Comparison of ENCODE assay signal across 1 cellular context in the genomic region with DNA sequence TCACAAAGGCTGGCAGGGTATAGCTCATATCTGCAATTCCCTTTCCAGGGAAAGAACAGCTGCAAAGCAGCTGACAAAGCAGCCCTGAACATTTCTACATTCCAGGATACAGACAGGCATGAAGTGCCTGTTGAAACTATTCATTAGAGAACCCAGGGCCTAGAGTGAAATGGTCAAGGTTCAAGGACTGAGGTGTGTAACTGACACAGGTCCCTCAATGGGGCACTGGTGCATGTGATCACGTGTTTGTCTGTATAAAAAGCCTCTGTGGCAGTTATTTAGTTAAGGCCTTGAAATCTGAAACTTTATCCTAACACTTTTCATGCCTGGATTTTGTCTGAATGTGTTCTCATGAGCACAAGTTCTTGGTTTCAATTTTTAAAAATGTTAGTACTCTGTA.
A peak's percentile ranks its signal among the peaks of the same experiment; 100 is the strongest.
TF ChIP-seq lines count a peak whose summit lies in the region.

No MANE protein-coding gene starts in this region.

TF ChIP-seq in HepG2, 621 proteins besides CTCF, POLR2A, EP300 and RAD21 (continued from another document and continues in another):
- TF ChIP-seq CAMTA2 (CRISPR knock-in tag; IDR thresholded peaks at IDR 0.05; ENCODE audit: borderline replicate concordance) (no peak), CCDC6 (CRISPR knock-in tag; IDR thresholded peaks at IDR 0.05) (no peak), TBL1XR1 (IDR thresholded peaks at IDR 0.05; ENCODE audit: borderline replicate concordance, low read length, partially characterized antibody) (peak; percentile 51), NPAS2 (CRISPR knock-in tag; IDR thresholded peaks at IDR 0.05; ENCODE audit: borderline replicate concordance) (no peak), ZNF333 (CRISPR knock-in tag; IDR thresholded peaks at IDR 0.05; ENCODE audit: borderline replicate concordance) (no peak), IKZF1 (IDR thresholded peaks at IDR 0.05) (no peak), ZSCAN21 (CRISPR knock-in tag; IDR thresholded peaks at IDR 0.05; ENCODE audit: borderline replicate concordance) (no peak), BRD4 (CRISPR knock-in tag; IDR thresholded peaks at IDR 0.05) (no peak), XRCC5 (optimal IDR thresholded peaks at IDR 0.05; ENCODE audit: low read length) (peak; percentile 33), MAFK (conservative IDR thresholded peaks at IDR 0.05 in 1 of 2, IDR thresholded peaks at IDR 0.05 in 1 of 2; ENCODE audit: low read length in 2 of 2) (peak; percentile 74 to 87), SOX5 (CRISPR knock-in tag; IDR thresholded peaks at IDR 0.05; ENCODE audit: borderline replicate concordance) (peak; percentile 87), BORCS8-MEF2B (CRISPR knock-in tag; IDR thresholded peaks at IDR 0.05) (no peak), ZNF234 (CRISPR knock-in tag; conservative IDR thresholded peaks at IDR 0.05) (no peak), GZF1 (CRISPR knock-in tag; IDR thresholded peaks at IDR 0.05) (no peak), HNRNPL (IDR thresholded peaks at IDR 0.05; ENCODE audit: low read depth, low read length) (no peak), NCOA1 (CRISPR knock-in tag; IDR thresholded peaks at IDR 0.05) (no peak), MXI1 (IDR thresholded peaks at IDR 0.05; ENCODE audit: borderline replicate concordance, low read depth, low read length) (peak; percentile 81; the same call in 1 of the 3 replicates), ZBTB42 (CRISPR knock-in tag; IDR thresholded peaks at IDR 0.05) (no peak), ZKSCAN1 (IDR thresholded peaks at IDR 0.05; ENCODE audit: low read length) (no peak), ZNF180 (CRISPR knock-in tag; IDR thresholded peaks at IDR 0.05; ENCODE audit: borderline replicate concordance, low read depth) (no peak), ZMYM3 (CRISPR knock-in tag; IDR thresholded peaks at IDR 0.05) (peak; percentile 37; the same call in 1 of the 2 replicates), ZMYM4 (CRISPR knock-in tag; IDR thresholded peaks at IDR 0.05) (peak; percentile 82), ZNF232 (CRISPR knock-in tag; IDR thresholded peaks at IDR 0.05; ENCODE audit: borderline replicate concordance) (no peak), ZNF10 (CRISPR knock-in tag; IDR thresholded peaks at IDR 0.05; ENCODE audit: borderline replicate concordance, low read depth) (no peak), RORA (CRISPR knock-in tag; IDR thresholded peaks at IDR 0.05) (no peak), MED8 (CRISPR knock-in tag; IDR thresholded peaks at IDR 0.05; ENCODE audit: insufficient replicate concordance) (no peak), RBAK (CRISPR knock-in tag; IDR thresholded peaks at IDR 0.05) (no peak), GFI1 (CRISPR knock-in tag; IDR thresholded peaks at IDR 0.05; ENCODE audit: borderline replicate concordance) (no peak; the same call in 1 of the 2 replicates), RNF2 (conservative IDR thresholded peaks at IDR 0.05; ENCODE audit: low read depth) (no peak), ZNF766 (CRISPR knock-in tag; IDR thresholded peaks at IDR 0.05; ENCODE audit: borderline replicate concordance) (no peak), TBX3 (IDR thresholded peaks at IDR 0.05; ENCODE audit: borderline replicate concordance) (peak; percentile 64; the same call in 1 of the 2 replicates), ZNF724P (CRISPR knock-in tag; IDR thresholded peaks at IDR 0.05; ENCODE audit: borderline replicate concordance) (no peak), REXO4 (CRISPR knock-in tag; IDR thresholded peaks at IDR 0.05; ENCODE audit: borderline replicate concordance) (no peak), SIX1 (CRISPR knock-in tag; IDR thresholded peaks at IDR 0.05; ENCODE audit: borderline replicate concordance) (peak; percentile 96)
- TF ChIP-seq, protein P1, sequence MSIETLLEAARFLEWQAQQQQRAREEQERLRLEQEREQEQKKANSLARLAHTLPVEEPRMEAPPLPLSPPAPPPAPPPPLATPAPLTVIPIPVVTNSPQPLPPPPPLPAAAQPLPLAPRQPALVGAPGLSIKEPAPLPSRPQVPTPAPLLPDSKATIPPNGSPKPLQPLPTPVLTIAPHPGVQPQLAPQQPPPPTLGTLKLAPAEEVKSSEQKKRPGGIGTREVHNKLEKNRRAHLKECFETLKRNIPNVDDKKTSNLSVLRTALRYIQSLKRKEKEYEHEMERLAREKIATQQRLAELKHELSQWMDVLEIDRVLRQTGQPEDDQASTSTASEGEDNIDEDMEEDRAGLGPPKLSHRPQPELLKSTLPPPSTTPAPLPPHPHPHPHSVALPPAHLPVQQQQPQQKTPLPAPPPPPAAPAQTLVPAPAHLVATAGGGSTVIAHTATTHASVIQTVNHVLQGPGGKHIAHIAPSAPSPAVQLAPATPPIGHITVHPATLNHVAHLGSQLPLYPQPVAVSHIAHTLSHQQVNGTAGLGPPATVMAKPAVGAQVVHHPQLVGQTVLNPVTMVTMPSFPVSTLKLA (IDR thresholded peaks at IDR 0.05) = no peak
- TF ChIP-seq, protein P2, sequence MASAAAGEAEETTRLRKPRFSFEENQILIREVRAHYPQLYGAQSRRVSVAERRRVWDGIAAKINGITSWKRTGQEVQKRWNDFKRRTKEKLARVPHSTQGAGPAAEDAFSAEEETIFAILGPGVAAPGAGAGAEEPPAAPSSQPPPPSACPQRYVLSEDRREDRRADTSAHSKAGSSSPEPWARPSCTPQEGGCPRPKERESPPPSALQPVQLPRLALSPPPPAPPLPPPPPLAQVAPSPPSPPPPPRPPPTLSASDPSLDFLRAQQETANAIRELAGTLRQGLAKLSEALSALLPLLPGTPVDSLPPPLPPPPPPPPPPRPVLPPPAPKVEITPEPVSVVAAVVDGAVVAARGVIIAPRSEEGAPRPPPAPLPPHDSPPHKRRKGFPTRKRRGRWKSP (CRISPR knock-in tag; IDR thresholded peaks at IDR 0.05) = no peak
- TF ChIP-seq, protein P3, sequence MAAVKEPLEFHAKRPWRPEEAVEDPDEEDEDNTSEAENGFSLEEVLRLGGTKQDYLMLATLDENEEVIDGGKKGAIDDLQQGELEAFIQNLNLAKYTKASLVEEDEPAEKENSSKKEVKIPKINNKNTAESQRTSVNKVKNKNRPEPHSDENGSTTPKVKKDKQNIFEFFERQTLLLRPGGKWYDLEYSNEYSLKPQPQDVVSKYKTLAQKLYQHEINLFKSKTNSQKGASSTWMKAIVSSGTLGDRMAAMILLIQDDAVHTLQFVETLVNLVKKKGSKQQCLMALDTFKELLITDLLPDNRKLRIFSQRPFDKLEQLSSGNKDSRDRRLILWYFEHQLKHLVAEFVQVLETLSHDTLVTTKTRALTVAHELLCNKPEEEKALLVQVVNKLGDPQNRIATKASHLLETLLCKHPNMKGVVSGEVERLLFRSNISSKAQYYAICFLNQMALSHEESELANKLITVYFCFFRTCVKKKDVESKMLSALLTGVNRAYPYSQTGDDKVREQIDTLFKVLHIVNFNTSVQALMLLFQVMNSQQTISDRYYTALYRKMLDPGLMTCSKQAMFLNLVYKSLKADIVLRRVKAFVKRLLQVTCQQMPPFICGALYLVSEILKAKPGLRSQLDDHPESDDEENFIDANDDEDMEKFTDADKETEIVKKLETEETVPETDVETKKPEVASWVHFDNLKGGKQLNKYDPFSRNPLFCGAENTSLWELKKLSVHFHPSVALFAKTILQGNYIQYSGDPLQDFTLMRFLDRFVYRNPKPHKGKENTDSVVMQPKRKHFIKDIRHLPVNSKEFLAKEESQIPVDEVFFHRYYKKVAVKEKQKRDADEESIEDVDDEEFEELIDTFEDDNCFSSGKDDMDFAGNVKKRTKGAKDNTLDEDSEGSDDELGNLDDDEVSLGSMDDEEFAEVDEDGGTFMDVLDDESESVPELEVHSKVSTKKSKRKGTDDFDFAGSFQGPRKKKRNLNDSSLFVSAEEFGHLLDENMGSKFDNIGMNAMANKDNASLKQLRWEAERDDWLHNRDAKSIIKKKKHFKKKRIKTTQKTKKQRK (IDR thresholded peaks at IDR 0.05; ENCODE audit: low read length) = no peak
- TF ChIP-seq, protein P4, sequence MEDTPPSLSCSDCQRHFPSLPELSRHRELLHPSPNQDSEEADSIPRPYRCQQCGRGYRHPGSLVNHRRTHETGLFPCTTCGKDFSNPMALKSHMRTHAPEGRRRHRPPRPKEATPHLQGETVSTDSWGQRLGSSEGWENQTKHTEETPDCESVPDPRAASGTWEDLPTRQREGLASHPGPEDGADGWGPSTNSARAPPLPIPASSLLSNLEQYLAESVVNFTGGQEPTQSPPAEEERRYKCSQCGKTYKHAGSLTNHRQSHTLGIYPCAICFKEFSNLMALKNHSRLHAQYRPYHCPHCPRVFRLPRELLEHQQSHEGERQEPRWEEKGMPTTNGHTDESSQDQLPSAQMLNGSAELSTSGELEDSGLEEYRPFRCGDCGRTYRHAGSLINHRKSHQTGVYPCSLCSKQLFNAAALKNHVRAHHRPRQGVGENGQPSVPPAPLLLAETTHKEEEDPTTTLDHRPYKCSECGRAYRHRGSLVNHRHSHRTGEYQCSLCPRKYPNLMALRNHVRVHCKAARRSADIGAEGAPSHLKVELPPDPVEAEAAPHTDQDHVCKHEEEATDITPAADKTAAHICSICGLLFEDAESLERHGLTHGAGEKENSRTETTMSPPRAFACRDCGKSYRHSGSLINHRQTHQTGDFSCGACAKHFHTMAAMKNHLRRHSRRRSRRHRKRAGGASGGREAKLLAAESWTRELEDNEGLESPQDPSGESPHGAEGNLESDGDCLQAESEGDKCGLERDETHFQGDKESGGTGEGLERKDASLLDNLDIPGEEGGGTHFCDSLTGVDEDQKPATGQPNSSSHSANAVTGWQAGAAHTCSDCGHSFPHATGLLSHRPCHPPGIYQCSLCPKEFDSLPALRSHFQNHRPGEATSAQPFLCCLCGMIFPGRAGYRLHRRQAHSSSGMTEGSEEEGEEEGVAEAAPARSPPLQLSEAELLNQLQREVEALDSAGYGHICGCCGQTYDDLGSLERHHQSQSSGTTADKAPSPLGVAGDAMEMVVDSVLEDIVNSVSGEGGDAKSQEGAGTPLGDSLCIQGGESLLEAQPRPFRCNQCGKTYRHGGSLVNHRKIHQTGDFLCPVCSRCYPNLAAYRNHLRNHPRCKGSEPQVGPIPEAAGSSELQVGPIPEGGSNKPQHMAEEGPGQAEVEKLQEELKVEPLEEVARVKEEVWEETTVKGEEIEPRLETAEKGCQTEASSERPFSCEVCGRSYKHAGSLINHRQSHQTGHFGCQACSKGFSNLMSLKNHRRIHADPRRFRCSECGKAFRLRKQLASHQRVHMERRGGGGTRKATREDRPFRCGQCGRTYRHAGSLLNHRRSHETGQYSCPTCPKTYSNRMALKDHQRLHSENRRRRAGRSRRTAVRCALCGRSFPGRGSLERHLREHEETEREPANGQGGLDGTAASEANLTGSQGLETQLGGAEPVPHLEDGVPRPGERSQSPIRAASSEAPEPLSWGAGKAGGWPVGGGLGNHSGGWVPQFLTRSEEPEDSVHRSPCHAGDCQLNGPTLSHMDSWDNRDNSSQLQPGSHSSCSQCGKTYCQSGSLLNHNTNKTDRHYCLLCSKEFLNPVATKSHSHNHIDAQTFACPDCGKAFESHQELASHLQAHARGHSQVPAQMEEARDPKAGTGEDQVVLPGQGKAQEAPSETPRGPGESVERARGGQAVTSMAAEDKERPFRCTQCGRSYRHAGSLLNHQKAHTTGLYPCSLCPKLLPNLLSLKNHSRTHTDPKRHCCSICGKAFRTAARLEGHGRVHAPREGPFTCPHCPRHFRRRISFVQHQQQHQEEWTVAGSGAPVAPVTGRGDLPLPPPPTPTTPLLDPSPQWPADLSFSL (CRISPR knock-in tag; IDR thresholded peaks at IDR 0.05) = no peak
- TF ChIP-seq, protein P5, sequence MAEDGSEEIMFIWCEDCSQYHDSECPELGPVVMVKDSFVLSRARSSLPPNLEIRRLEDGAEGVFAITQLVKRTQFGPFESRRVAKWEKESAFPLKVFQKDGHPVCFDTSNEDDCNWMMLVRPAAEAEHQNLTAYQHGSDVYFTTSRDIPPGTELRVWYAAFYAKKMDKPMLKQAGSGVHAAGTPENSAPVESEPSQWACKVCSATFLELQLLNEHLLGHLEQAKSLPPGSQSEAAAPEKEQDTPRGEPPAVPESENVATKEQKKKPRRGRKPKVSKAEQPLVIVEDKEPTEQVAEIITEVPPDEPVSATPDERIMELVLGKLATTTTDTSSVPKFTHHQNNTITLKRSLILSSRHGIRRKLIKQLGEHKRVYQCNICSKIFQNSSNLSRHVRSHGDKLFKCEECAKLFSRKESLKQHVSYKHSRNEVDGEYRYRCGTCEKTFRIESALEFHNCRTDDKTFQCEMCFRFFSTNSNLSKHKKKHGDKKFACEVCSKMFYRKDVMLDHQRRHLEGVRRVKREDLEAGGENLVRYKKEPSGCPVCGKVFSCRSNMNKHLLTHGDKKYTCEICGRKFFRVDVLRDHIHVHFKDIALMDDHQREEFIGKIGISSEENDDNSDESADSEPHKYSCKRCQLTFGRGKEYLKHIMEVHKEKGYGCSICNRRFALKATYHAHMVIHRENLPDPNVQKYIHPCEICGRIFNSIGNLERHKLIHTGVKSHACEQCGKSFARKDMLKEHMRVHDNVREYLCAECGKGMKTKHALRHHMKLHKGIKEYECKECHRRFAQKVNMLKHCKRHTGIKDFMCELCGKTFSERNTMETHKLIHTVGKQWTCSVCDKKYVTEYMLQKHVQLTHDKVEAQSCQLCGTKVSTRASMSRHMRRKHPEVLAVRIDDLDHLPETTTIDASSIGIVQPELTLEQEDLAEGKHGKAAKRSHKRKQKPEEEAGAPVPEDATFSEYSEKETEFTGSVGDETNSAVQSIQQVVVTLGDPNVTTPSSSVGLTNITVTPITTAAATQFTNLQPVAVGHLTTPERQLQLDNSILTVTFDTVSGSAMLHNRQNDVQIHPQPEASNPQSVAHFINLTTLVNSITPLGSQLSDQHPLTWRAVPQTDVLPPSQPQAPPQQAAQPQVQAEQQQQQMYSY (CRISPR knock-in tag; IDR thresholded peaks at IDR 0.05) = no peak
- TF ChIP-seq, protein P6, sequence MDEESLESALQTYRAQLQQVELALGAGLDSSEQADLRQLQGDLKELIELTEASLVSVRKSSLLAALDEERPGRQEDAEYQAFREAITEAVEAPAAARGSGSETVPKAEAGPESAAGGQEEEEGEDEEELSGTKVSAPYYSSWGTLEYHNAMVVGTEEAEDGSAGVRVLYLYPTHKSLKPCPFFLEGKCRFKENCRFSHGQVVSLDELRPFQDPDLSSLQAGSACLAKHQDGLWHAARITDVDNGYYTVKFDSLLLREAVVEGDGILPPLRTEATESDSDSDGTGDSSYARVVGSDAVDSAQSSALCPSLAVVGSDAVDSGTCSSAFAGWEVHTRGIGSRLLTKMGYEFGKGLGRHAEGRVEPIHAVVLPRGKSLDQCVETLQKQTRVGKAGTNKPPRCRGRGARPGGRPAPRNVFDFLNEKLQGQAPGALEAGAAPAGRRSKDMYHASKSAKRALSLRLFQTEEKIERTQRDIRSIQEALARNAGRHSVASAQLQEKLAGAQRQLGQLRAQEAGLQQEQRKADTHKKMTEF (CRISPR knock-in tag; IDR thresholded peaks at IDR 0.05) = peak; percentile 91
- TF ChIP-seq, protein P7, sequence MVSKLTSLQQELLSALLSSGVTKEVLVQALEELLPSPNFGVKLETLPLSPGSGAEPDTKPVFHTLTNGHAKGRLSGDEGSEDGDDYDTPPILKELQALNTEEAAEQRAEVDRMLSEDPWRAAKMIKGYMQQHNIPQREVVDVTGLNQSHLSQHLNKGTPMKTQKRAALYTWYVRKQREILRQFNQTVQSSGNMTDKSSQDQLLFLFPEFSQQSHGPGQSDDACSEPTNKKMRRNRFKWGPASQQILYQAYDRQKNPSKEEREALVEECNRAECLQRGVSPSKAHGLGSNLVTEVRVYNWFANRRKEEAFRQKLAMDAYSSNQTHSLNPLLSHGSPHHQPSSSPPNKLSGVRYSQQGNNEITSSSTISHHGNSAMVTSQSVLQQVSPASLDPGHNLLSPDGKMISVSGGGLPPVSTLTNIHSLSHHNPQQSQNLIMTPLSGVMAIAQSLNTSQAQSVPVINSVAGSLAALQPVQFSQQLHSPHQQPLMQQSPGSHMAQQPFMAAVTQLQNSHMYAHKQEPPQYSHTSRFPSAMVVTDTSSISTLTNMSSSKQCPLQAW (CRISPR knock-in tag; IDR thresholded peaks at IDR 0.05) = peak; percentile 73
